Comparison of ENCODE assay signal across 9 cellular contexts in genomic region chr12:51323317-51323960, GRCh38. TPM values are rescaled to one million over a fixed set of nuclear protein-coding genes. Genes with fewer than 3 reads are reported as not detected.
DNase-seq lines count a peak whose midpoint lies in the region; ATAC-seq, FAIRE-seq and TF ChIP-seq lines count a peak whose summit lies in the region.
"Had no signal": no experiment of that assay in that cellular context is flagged by ENCODE, and none has a peak within 500 bp of the region (broad histone marks: within the 10 kb centered on the region; RNA-seq: fewer than 3 reads in every experiment).

No MANE protein-coding gene starts in this region.

- peaks cover 3% of the 10 kb centered on the region for H3K9me3 Mint-ChIP-seq in activated naive CD4-positive, alpha-beta T cell treated with anti-CD3 and anti-CD28 coated beads, Interleukin-2, amount 10 ng/mL, durations not matched to agents 7 days and 5 days

- H3K27me3 Mint-ChIP-seq in activated naive CD4-positive, alpha-beta T cell treated with anti-CD3 and anti-CD28 coated beads, Interleukin-2, amount 10 ng/mL, durations not matched to agents 7 days and 5 days = no peaks in the 10 kb centered on the region
- H3K27me3 Mint-ChIP-seq: brain had no signal

- H3K36me3 ChIP-seq in A673 (ENCODE audit: insufficient read depth, low read length, poor library complexity, severe bottlenecking) = no peaks in the 10 kb centered on the region

- peak overlapping the region; percentile 94 for H3K27ac Mint-ChIP-seq in activated naive CD4-positive, alpha-beta T cell treated with anti-CD3 and anti-CD28 coated beads, Interleukin-2, amount 10 ng/mL, durations not matched to agents 7 days and 5 days
- H3K27ac Mint-ChIP-seq: brain had no signal

- no peak overlapping the region for H3K27ac ChIP-seq in A673 (ENCODE audit: low read depth, low read length, poor library complexity, severe bottlenecking)

- no TSS peak for BruUV-seq in A673 (replicated peaks; lab: Mats Ljungman, UMichigan)

- POLR2A ChIA-PET in A673 (lab: Charles Lee; ENCODE audit: low non-redundant PET) = no interaction called here

- no peaks in the 10 kb centered on the region for H3K9me3 ChIP-seq in A673 (ENCODE audit: low read depth, low read length, poor library complexity, severe bottlenecking)

- H3K4me1 Mint-ChIP-seq in activated naive CD4-positive, alpha-beta T cell treated with anti-CD3 and anti-CD28 coated beads, Interleukin-2, amount 10 ng/mL, durations not matched to agents 7 days and 5 days = peaks cover 93% of the 10 kb centered on the region

- FAIRE-seq in D721Med (lab: Jason Lieb, UNC) = no peak

- H3K4me3 ChIP-seq in NB4 (ENCODE audit: low read depth, low read length) = peak overlapping the region; percentile 96
- H3K4me3 ChIP-seq in A673 (ENCODE audit: low read depth, low read length, poor library complexity, severe bottlenecking) = no peak overlapping the region

- CTCF ChIA-PET in activated naive CD4-positive, alpha-beta T cell treated with anti-CD3 and anti-CD28 coated beads, Interleukin-2, amount 10 ng/mL, durations not matched to agents 7 days and 5 days (lab: Charles Lee) = interaction anchor here (1.6 to 7.9 kb wide), 3 partner anchors 18 to 105 kb away, joined by 4 to 50 read pairs (median 6); partner anchors contain the start of gene POU6F1
- CTCF ChIA-PET in A673 (lab: Charles Lee) = no interaction called here

- no peak for TF ChIP-seq POLR2A in NB4 (IDR thresholded peaks at IDR 0.05; ENCODE audit: extremely low read depth, insufficient read length)

- no peaks in the 10 kb centered on the region for H3K27me3 ChIP-seq in A673 (replicated peaks; ENCODE audit: insufficient read depth, low read depth, low read length, poor library complexity)

- DNase-seq in NB4 (ENCODE audit: low read depth) (peak; percentile 74), glomerular visceral epithelial cell (ENCODE audit: extremely low spot score) (no peak), Ammon's horn (ENCODE audit: low spot score) (no peak), A673 (ENCODE audit: low spot score) (no peak), D721Med (ENCODE audit: insufficient read length, low spot score) (no peak)
- DNase-seq in activated naive CD4-positive, alpha-beta T cell treated with anti-CD3 and anti-CD28 coated beads, Interleukin-2, amount 10 ng/mL, durations not matched to agents 7 days and 5 days = peak; percentile 76
- DNase-seq in stimulated activated CD4-positive, alpha-beta T cell treated with anti-CD3 and anti-CD28 coated beads, Interleukin-15, amount 100 ng/mL, for 48 hours (ENCODE audit: low read depth in 2 of 2) = peak; percentile 33 to 43

- peaks cover 48% of the 10 kb centered on the region for H3K36me3 Mint-ChIP-seq in activated naive CD4-positive, alpha-beta T cell treated with anti-CD3 and anti-CD28 coated beads, Interleukin-2, amount 10 ng/mL, durations not matched to agents 7 days and 5 days
- H3K36me3 Mint-ChIP-seq: brain had no signal

- no peaks in the 10 kb centered on the region for H3K4me1 ChIP-seq in A673 (ENCODE audit: insufficient read depth, low read length, poor library complexity, severe bottlenecking)

- intact Hi-C loops in A673 (cut with micrococcal nuclease; ENCODE audit: unreplicated experiment) = no loop called here

- no peak for TF ChIP-seq CTCF in NB4 (IDR thresholded peaks at IDR 0.05; ENCODE audit: low read depth, low read length)
- no peak for TF ChIP-seq CTCF in A673 (conservative IDR thresholded peaks at IDR 0.05; ENCODE audit: low read depth, low read length)
- TF ChIP-seq CTCF in D721Med (IDR thresholded peaks at IDR 0.05; ENCODE audit: insufficient read depth, missing control alignments) = no peak

- ATAC-seq in GM18498 (IDR thresholded peaks at IDR 0.05; ENCODE audit: unreplicated experiment) = peak; percentile 8

- H3K4me3 Mint-ChIP-seq in activated naive CD4-positive, alpha-beta T cell treated with anti-CD3 and anti-CD28 coated beads, Interleukin-2, amount 10 ng/mL, durations not matched to agents 7 days and 5 days = peak overlapping the region; percentile 98
- H3K4me3 Mint-ChIP-seq: brain had no signal

RNA-seq across cellular contexts. Expression of gene BIN2, which starts 0.5 kb away (rescaled TPM):
- total RNA-seq in A673 (2021) = not detected in 2 replicates

RNA-seq across cellular contexts. Expression of gene CELA1, which starts 23.0 kb away (rescaled TPM):
- total RNA-seq in A673 (2021) = not detected in 2 replicates

RNA-seq across cellular contexts. Expression of gene SMAGP, which starts 53.2 kb away (rescaled TPM):
- total RNA-seq in A673 (2021) = 25.2 and 26.5 TPM in 2 replicates

Comparison
In these comparisons a context has a peak if more than half of its experiments do, and no peak if none do; other contexts are left out.
1. DNase-seq: peak in NB4 (single experiment), activated naive CD4-positive, alpha-beta T cell treated with anti-CD3 and anti-CD28 coated beads, Interleukin-2, amount 10 ng/mL, durations not matched to agents 7 days and 5 days (single experiment) and stimulated activated CD4-positive, alpha-beta T cell treated with anti-CD3 and anti-CD28 coated beads, Interleukin-15, amount 100 ng/mL, for 48 hours (2 of 2); none in glomerular visceral epithelial cell (single experiment), Ammon's horn (single experiment), A673 (single experiment) and D721Med (single experiment).